In genomic region chr7:74094224-74095095, GRCh38 we compare ENCODE assay signal across 1 cellular context.
TF ChIP-seq lines count a peak whose summit lies in the region.

No MANE protein-coding gene starts in this region.

TF ChIP-seq in HepG2, 621 proteins besides CTCF, POLR2A, EP300 and RAD21 (continued from another document):
- TF ChIP-seq ZFP36 (IDR thresholded peaks at IDR 0.05; ENCODE audit: borderline replicate concordance, low read depth, low read length, partially characterized antibody) (no peak), ZBTB8A (CRISPR knock-in tag; IDR thresholded peaks at IDR 0.05; ENCODE audit: borderline replicate concordance, low read depth) (no peak), ZNF530 (CRISPR knock-in tag; IDR thresholded peaks at IDR 0.05; ENCODE audit: low read depth) (no peak), BCLAF1 (IDR thresholded peaks at IDR 0.05) (no peak)
